Comparison of ENCODE assay signal across 21 cellular contexts in the genomic region with DNA sequence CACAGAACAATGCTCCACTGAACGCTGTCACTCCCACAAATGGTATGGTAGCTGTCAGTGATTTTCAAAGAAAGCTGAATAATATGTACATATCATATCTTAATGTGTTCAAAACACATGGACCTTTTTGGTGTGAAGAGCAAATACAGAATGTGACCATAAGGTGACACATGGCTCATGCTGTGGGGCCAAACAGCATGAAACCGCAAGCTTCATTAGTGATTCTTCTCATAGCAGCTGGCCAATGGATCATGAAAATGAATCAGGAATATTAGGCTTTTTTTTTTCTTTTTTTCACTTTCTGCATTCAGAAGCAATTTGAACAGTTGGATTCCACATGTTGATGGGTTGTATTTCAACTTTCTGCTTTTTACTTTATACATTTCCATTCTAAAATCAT. TPM values are rescaled to one million over a fixed set of nuclear protein-coding genes. Genes with fewer than 3 reads are reported as not detected.
A peak's percentile ranks its signal among the peaks of the same experiment; 100 is the strongest.
DNase-seq lines count a peak whose midpoint lies in the region; ATAC-seq and TF ChIP-seq lines count a peak whose summit lies in the region.
"Had no signal": no experiment of that assay in that cellular context is flagged by ENCODE, and none has a peak within 500 bp of the region (broad histone marks: within the 10 kb centered on the region; RNA-seq: fewer than 3 reads in every experiment).

No MANE protein-coding gene starts in this region.

- H3K27me3 Mint-ChIP-seq in CD4-positive, alpha-beta memory T cell: no peaks in the 10 kb centered on the region

- 81% methylated on average over 2 of the region's 2 CpGs for WGBS in suprapubic skin

- H3K4me1 ChIP-seq in suprapubic skin: no peaks in the 10 kb centered on the region
- H3K4me1 ChIP-seq in CD4-positive, alpha-beta memory T cell (ENCODE audit: insufficient read depth, low read length): no peaks in the 10 kb centered on the region
- H3K4me1 ChIP-seq: A549, BLaER1 had no signal

- POLR2A ChIA-PET in CD4-positive, alpha-beta memory T cell (lab: Charles Lee; ENCODE audit: partially characterized antibody): no interaction called here

- peak; percentile 19; the same call in 1 of the 2 replicates for TF ChIP-seq RAD21 in Ishikawa (IDR thresholded peaks at IDR 0.05; ENCODE audit: low read depth)

- H3K27ac ChIP-seq in suprapubic skin: no peak overlapping the region
- H3K27ac ChIP-seq in CD4-positive, alpha-beta memory T cell (ENCODE audit: low read depth, low read length): no peak overlapping the region
- H3K27ac ChIP-seq: A549, BLaER1, KMS-11 had no signal

- no peaks in the 10 kb centered on the region for H3K36me3 ChIP-seq in suprapubic skin
- H3K36me3 ChIP-seq in CD4-positive, alpha-beta memory T cell (ENCODE audit: insufficient read depth, low read length): no peaks in the 10 kb centered on the region
- H3K36me3 ChIP-seq: BLaER1 had no signal

- CTCF ChIA-PET in CD4-positive, alpha-beta memory T cell (lab: Charles Lee; ENCODE audit: partially characterized antibody): no interaction called here

- H3K27me3 ChIP-seq in suprapubic skin: no peaks in the 10 kb centered on the region
- no peaks in the 10 kb centered on the region for H3K27me3 ChIP-seq in CD4-positive, alpha-beta memory T cell (ENCODE audit: insufficient read depth, low read length)
- H3K27me3 ChIP-seq: BLaER1 had no signal

- no peak overlapping the region for H3K4me3 ChIP-seq in astrocyte of the cerebellum (ENCODE audit: low read depth, low read length)
- H3K4me3 ChIP-seq in suprapubic skin: no peak overlapping the region
- H3K4me3 ChIP-seq in CD4-positive, alpha-beta memory T cell (ENCODE audit: low read length in 2 of 2): no peak overlapping the region
- H3K4me3 ChIP-seq: A549, BLaER1 had no signal

- TF ChIP-seq EP300 in Ishikawa (IDR thresholded peaks at IDR 0.05; ENCODE audit: borderline replicate concordance): peak; percentile 91
- no peak for TF ChIP-seq EP300 in suprapubic skin (IDR thresholded peaks at IDR 0.05)

- intact Hi-C loops in CD4-positive, alpha-beta memory T cell (cut with micrococcal nuclease): no loop called here

- TF ChIP-seq CTCF in astrocyte of the cerebellum (IDR thresholded peaks at IDR 0.05; ENCODE audit: low read depth, low read length, missing control alignments) (no peak), suprapubic skin (IDR thresholded peaks at IDR 0.05) (no peak)

- H3K4me3 Mint-ChIP-seq in CD4-positive, alpha-beta memory T cell: no peak overlapping the region
- H3K4me3 Mint-ChIP-seq: CD8-positive, alpha-beta T cell had no signal

- H3K9me3 ChIP-seq in suprapubic skin: no peaks in the 10 kb centered on the region
- H3K9me3 ChIP-seq in CD4-positive, alpha-beta memory T cell (ENCODE audit: control insufficient read depth in 1 of 2, low read length in 2 of 2): no peaks in the 10 kb centered on the region
- H3K9me3 ChIP-seq: A549, BLaER1, SK-N-SH had no signal

- H3K36me3 Mint-ChIP-seq in CD4-positive, alpha-beta memory T cell: no peaks in the 10 kb centered on the region
- H3K36me3 Mint-ChIP-seq: CD8-positive, alpha-beta T cell had no signal

- TF ChIP-seq POLR2A in suprapubic skin (IDR thresholded peaks at IDR 0.05): no peak

- peaks cover 0 to 14% (median 5%) of the 10 kb centered on the region in 8 donors for H3K9me3 Mint-ChIP-seq in CD4-positive, alpha-beta memory T cell

- in situ Hi-C loops in astrocyte of the cerebellum (cut with HindIII; ENCODE audit: low sequenced_read_pairs): no loop called here

- no peak overlapping the region for H3K27ac Mint-ChIP-seq in CD4-positive, alpha-beta memory T cell
- H3K27ac Mint-ChIP-seq: CD8-positive, alpha-beta T cell had no signal

- ATAC-seq in GM18909 (IDR thresholded peaks at IDR 0.05; ENCODE audit: poor library complexity, unreplicated experiment): no peak
- ATAC-seq: A549; CD8-positive, alpha-beta T cell had no signal

- no peaks in the 10 kb centered on the region for H3K4me1 Mint-ChIP-seq in CD4-positive, alpha-beta memory T cell

- DNase-seq in NCI-H446 (lab: John Stamatoyannopoulos, UW): peak; percentile 21 to 81
- peak; percentile 1 for DNase-seq in astrocyte of the cerebellum (ENCODE audit: low read depth)
- DNase-seq in myocyte (ENCODE audit: low read depth): peak; percentile 39
- no peak for DNase-seq in suprapubic skin (ENCODE audit: low spot score in 2 of 2)
- DNase-seq in CD4-positive, alpha-beta memory T cell: no peak
- DNase-seq in islet precursor cell: no peak
- DNase-seq: CD8-positive, alpha-beta T cell; DMS79; NCI-H1417 treated with DMSO at 0.1 percent for 48 hours; NCI-H2081 treated with DMSO at 0.1 percent for 48 hours; NCI-H2227 treated with DMSO at 0.1 percent for 48 hours; NCI-H526 treated with DMSO at 0.1 percent for 48 hours; SHP77 treated with DMSO at 0.1 percent for 48 hours; SK-N-SH had no signal

TF ChIP-seq in Ishikawa, 13 proteins besides CTCF, POLR2A, EP300 and RAD21:
- TF ChIP-seq FOXM1 (IDR thresholded peaks at IDR 0.05; ENCODE audit: borderline replicate concordance, low read depth) (peak; percentile 71; the same call in 1 of the 2 replicates), CEBPB (IDR thresholded peaks at IDR 0.05) (peak; percentile 56; the same call in 1 of the 2 replicates), ZBTB7A (IDR thresholded peaks at IDR 0.05; ENCODE audit: low read depth) (no peak), TEAD4 (IDR thresholded peaks at IDR 0.05) (peak; percentile 96), EGR1 (IDR thresholded peaks at IDR 0.05) (no peak), TCF12 (IDR thresholded peaks at IDR 0.05; ENCODE audit: low read depth) (peak; percentile 91), NFIC (IDR thresholded peaks at IDR 0.05) (peak; percentile 66)
- TF ChIP-seq, protein P1, sequence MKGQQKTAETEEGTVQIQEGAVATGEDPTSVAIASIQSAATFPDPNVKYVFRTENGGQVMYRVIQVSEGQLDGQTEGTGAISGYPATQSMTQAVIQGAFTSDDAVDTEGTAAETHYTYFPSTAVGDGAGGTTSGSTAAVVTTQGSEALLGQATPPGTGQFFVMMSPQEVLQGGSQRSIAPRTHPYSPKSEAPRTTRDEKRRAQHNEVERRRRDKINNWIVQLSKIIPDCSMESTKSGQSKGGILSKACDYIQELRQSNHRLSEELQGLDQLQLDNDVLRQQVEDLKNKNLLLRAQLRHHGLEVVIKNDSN (IDR thresholded peaks at IDR 0.05): 0 out of 2 replicates have a peak, but pooled peaks have one; percentile 39
- TF ChIP-seq, protein P2, sequence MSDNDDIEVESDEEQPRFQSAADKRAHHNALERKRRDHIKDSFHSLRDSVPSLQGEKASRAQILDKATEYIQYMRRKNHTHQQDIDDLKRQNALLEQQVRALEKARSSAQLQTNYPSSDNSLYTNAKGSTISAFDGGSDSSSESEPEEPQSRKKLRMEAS (IDR thresholded peaks at IDR 0.05): peak; percentile 83

RNA-seq across cellular contexts. Expression of gene CDH9, which starts 54.9 kb away (rescaled TPM):
- total RNA-seq in myocyte (not detected in 2 replicates), suprapubic skin (not detected)
- polyA plus RNA-seq in myocyte (2012): not detected
- not detected for total RNA-seq in CD4-positive, alpha-beta memory T cell
- not detected for polyA plus RNA-seq in CD4-positive, alpha-beta memory T cell
- total RNA-seq: CD8-positive, alpha-beta T cell; H4; MCF 10A had no signal
- polyA plus RNA-seq: SK-N-SH had no signal

Comparison
In these comparisons a context has a peak if more than half of its experiments do, and no peak if none do; other contexts are left out.
1. DNase-seq: peak in NCI-H446 (2 of 2), astrocyte of the cerebellum (single experiment) and myocyte (single experiment); none in suprapubic skin (0 of 2), CD4-positive, alpha-beta memory T cell (0 of 5) and islet precursor cell (single experiment).